ENCODE assay signal across 8 cellular contexts in genomic region chr15:45023659-45024320, GRCh38. TPM values are rescaled to one million over a fixed set of nuclear protein-coding genes. Genes with fewer than 3 reads are reported as not detected.
DNase-seq lines count a peak whose midpoint lies in the region; ATAC-seq and TF ChIP-seq lines count a peak whose summit lies in the region.

No MANE protein-coding gene starts in this region.

- H3K27ac Mint-ChIP-seq in activated CD8-positive, alpha-beta memory T cell treated with anti-CD3 and anti-CD28 coated beads, Interleukin-2, amount 10 ng/mL, durations not matched to agents 7 days and 5 days: peak overlapping the region; percentile 76

- H3K4me1 ChIP-seq in OCI-LY7 (ENCODE audit: insufficient read depth, low read length, poor library complexity, severe bottlenecking) (peaks cover 19% of the 10 kb centered on the region), mucosa of descending colon (ENCODE audit: low read depth) (peaks cover 9% of the 10 kb centered on the region)

- CTCF ChIA-PET in activated CD8-positive, alpha-beta memory T cell treated with anti-CD3 and anti-CD28 coated beads, Interleukin-2, amount 10 ng/mL, durations not matched to agents 7 days and 5 days (lab: Charles Lee): interaction anchor here (0.8 to 1.6 kb wide), 4 partner anchors 13 to 181 kb away, joined by 3 to 5 read pairs (median 4); no protein-coding TSS in a partner anchor
- CTCF ChIA-PET in OCI-LY7 (lab: Charles Lee; ENCODE audit: unreplicated experiment): interaction anchor here (0.8 kb wide), 1 partner anchor 94 kb away, joined by 3 read pairs; no protein-coding TSS in a partner anchor

- ATAC-seq in activated CD8-positive, alpha-beta memory T cell treated with anti-CD3 and anti-CD28 coated beads, Interleukin-2, amount 10 ng/mL, durations not matched to agents 7 days and 5 days: no peak
- ATAC-seq in mucosa of descending colon: peak; percentile 8
- no peak for ATAC-seq in HG03175 (IDR thresholded peaks at IDR 0.05; ENCODE audit: unreplicated experiment)

- H2AFZ ChIP-seq in OCI-LY7 (ENCODE audit: low read length): peak overlapping the region; percentile 96

- no peaks in the 10 kb centered on the region for H4K20me1 ChIP-seq in OCI-LY7 (ENCODE audit: insufficient read depth, low read length)

- H3K27ac ChIP-seq in OCI-LY7 (ENCODE audit: low read depth, low read length, poor library complexity, severe bottlenecking): no peak overlapping the region

- H3K9me2 ChIP-seq in OCI-LY7 (ENCODE audit: insufficient read depth, low read length): no peaks in the 10 kb centered on the region

- intact Hi-C loops in OCI-LY7 (cut with micrococcal nuclease; ENCODE audit: unreplicated experiment): no loop called here
- intact Hi-C loops in mucosa of descending colon (cut with DNase I, micrococcal nuclease): no loop called here

- H3K36me3 Mint-ChIP-seq in activated CD8-positive, alpha-beta memory T cell treated with anti-CD3 and anti-CD28 coated beads, Interleukin-2, amount 10 ng/mL, durations not matched to agents 7 days and 5 days: peaks cover 2% of the 10 kb centered on the region

- POLR2A ChIA-PET in OCI-LY7 (lab: Charles Lee): interaction anchor here (0.6 kb wide), 1 partner anchor 34 kb away, joined by 3 read pairs; no protein-coding TSS in a partner anchor

- H3K4me2 ChIP-seq in OCI-LY7 (ENCODE audit: low read length): peak overlapping the region; percentile 80

- H3K4me3 ChIP-seq in OCI-LY7 (ENCODE audit: low read depth, low read length, poor library complexity, severe bottlenecking): peak overlapping the region; percentile 87
- H3K4me3 ChIP-seq in mucosa of descending colon: no peak overlapping the region

- H3K9me3 Mint-ChIP-seq in activated CD8-positive, alpha-beta memory T cell treated with anti-CD3 and anti-CD28 coated beads, Interleukin-2, amount 10 ng/mL, durations not matched to agents 7 days and 5 days (ENCODE audit: low read depth): no peaks in the 10 kb centered on the region

- peaks cover 1% of the 10 kb centered on the region; the same call in 1 of the 2 replicates for H3K9me3 ChIP-seq in OCI-LY7 (ENCODE audit: low read length)
- no peaks in the 10 kb centered on the region for H3K9me3 ChIP-seq in mucosa of descending colon

- no peaks in the 10 kb centered on the region for H3K79me2 ChIP-seq in OCI-LY7 (ENCODE audit: insufficient read depth, low read depth, low read length)

- BruUV-seq in OCI-LY7 (replicated peaks; lab: Mats Ljungman, UMichigan): no TSS peak

- H3K4me1 Mint-ChIP-seq in activated CD8-positive, alpha-beta memory T cell treated with anti-CD3 and anti-CD28 coated beads, Interleukin-2, amount 10 ng/mL, durations not matched to agents 7 days and 5 days: peaks cover 16% of the 10 kb centered on the region

- no peak for DNase-seq in activated CD8-positive, alpha-beta memory T cell treated with anti-CD3 and anti-CD28 coated beads, Interleukin-2, amount 10 ng/mL, durations not matched to agents 7 days and 5 days
- DNase-seq in activated CD8-positive, alpha-beta memory T cell treated with anti-CD3 and anti-CD28 coated beads, Interleukin-2, amount 50 U/mL, for 48 hours: no peak
- peak; percentile 3 for DNase-seq in OCI-LY7 (ENCODE audit: low spot score)
- DNase-seq in dermis blood vessel endothelial cell: peak; percentile 10
- DNase-seq in mucosa of descending colon: no peak
- no peak for DNase-seq in cerebellar cortex (ENCODE audit: low spot score)
- DNase-seq in stimulated activated CD4-positive, alpha-beta T cell treated with anti-CD3 and anti-CD28 coated beads, Interleukin-2, amount 100 ng/mL, for 48 hours: no peak

- peaks cover 20% of the 10 kb centered on the region for H3K27me3 Mint-ChIP-seq in activated CD8-positive, alpha-beta memory T cell treated with anti-CD3 and anti-CD28 coated beads, Interleukin-2, amount 10 ng/mL, durations not matched to agents 7 days and 5 days

- H3K36me3 ChIP-seq in OCI-LY7 (ENCODE audit: insufficient read depth, low read length): peaks cover under 1% of the 10 kb centered on the region; the same call in 1 of the 2 replicates
- H3K36me3 ChIP-seq in mucosa of descending colon (ENCODE audit: low read depth): no peaks in the 10 kb centered on the region

- TF ChIP-seq CTCF in OCI-LY7 (conservative IDR thresholded peaks at IDR 0.05; ENCODE audit: low read length): no peak
- no peak for TF ChIP-seq CTCF in mucosa of descending colon (IDR thresholded peaks at IDR 0.05)

- H3K4me3 Mint-ChIP-seq in activated CD8-positive, alpha-beta memory T cell treated with anti-CD3 and anti-CD28 coated beads, Interleukin-2, amount 10 ng/mL, durations not matched to agents 7 days and 5 days: peak overlapping the region; percentile 79

RNA-seq across cellular contexts. Expression of gene SORD, which starts 0.8 kb away (rescaled TPM):
- 10 to 100 TPM in 1 of 2 experiments, 1 to 10 TPM in 1; 7.8 to 10.7 TPM for total RNA-seq in activated CD8-positive, alpha-beta memory T cell treated with anti-CD3 and anti-CD28 coated beads, Interleukin-2, amount 10 ng/mL, durations not matched to agents 7 days and 5 days
- total RNA-seq in OCI-LY7 (2014; rRNA removed; shearing (Covaris generic)): 10.4 and 11.4 TPM in 2 replicates
- 17.8 and 18.5 TPM in 2 replicates for total RNA-seq in OCI-LY7 (2022)
- 3.6 and 11.9 TPM in 2 replicates for total RNA-seq in dermis blood vessel endothelial cell
- 10 to 100 TPM; 11.7 to 31.1 (median 15.8) TPM for total RNA-seq in mucosa of descending colon

Comparison
In these comparisons a context has a peak if more than half of its experiments do, and no peak if none do; other contexts are left out.
1. DNase-seq: peak in OCI-LY7 (single experiment) and dermis blood vessel endothelial cell (single experiment); none in activated CD8-positive, alpha-beta memory T cell treated with anti-CD3 and anti-CD28 coated beads, Interleukin-2, amount 10 ng/mL, durations not matched to agents 7 days and 5 days (single experiment), activated CD8-positive, alpha-beta memory T cell treated with anti-CD3 and anti-CD28 coated beads, Interleukin-2, amount 50 U/mL, for 48 hours (single experiment), mucosa of descending colon (0 of 3), cerebellar cortex (single experiment) and stimulated activated CD4-positive, alpha-beta T cell treated with anti-CD3 and anti-CD28 coated beads, Interleukin-2, amount 100 ng/mL, for 48 hours (0 of 2).